In genomic region chr16:11049396-11050059, GRCh38 we compare ENCODE assay signal across 14 cellular contexts.
A peak's percentile ranks its signal among the peaks of the same experiment; 100 is the strongest.
DNase-seq lines count a peak whose midpoint lies in the region; ATAC-seq and TF ChIP-seq lines count a peak whose summit lies in the region.
"Had no signal": no experiment of that assay in that cellular context is flagged by ENCODE, and none has a peak within 500 bp of the region (broad histone marks: within the 10 kb centered on the region; RNA-seq: fewer than 3 reads in every experiment).

No MANE protein-coding gene starts in this region.

- no peak overlapping the region for H3K4me3 ChIP-seq in PC-3 (ENCODE audit: low read length)

- no peaks in the 10 kb centered on the region for H3K9me3 ChIP-seq in PC-3 (ENCODE audit: low read length)

- peak overlapping the region in 1 of 2 donors; percentile 59 for H3K4me3 Mint-ChIP-seq in stimulated activated naive B cell treated with anti-CD40 and anti-IgM and Interleukin-4, amounts not matched to agents 10 μg/mL and 1 μg/mL and 100 μg/mL, for 72 hours
- H3K4me3 Mint-ChIP-seq: activated CD4-positive, alpha-beta T cell treated with anti-CD3 and anti-CD28 coated beads for 36 hours; activated naive CD4-positive, alpha-beta T cell treated with anti-CD3 and anti-CD28 coated beads, Interleukin-2, amount 50 U/mL, for 24 hours; central memory CD8-positive, alpha-beta T cell had no signal

- CTCF ChIA-PET in PC-3 (lab: Charles Lee) = no interaction called here

- H3K79me2 ChIP-seq in PC-3 (ENCODE audit: low read length) = no peaks in the 10 kb centered on the region

- BruUV-seq in PC-3 (replicated peaks; lab: Mats Ljungman, UMichigan) = no TSS peak

- H3K4me1 Mint-ChIP-seq in stimulated activated naive B cell treated with anti-CD40 and anti-IgM and Interleukin-4, amounts not matched to agents 10 μg/mL and 1 μg/mL and 100 μg/mL, for 72 hours = peaks cover 48 to 70% of the 10 kb centered on the region in 2 donors

- intact Hi-C loops in PC-3 (cut with micrococcal nuclease) = no loop called here

- DNase-seq in activated effector memory CD4-positive, alpha-beta T cell treated with anti-CD3 and anti-CD28 coated beads, Interleukin-2, amount 50 U/mL, for 16 hours = peak; percentile 22
- no peak for DNase-seq in activated effector memory CD4-positive, alpha-beta T cell treated with Interleukin-2 at 50 U/mL for 16 hours
- peak; percentile 66 for DNase-seq in PC-3
- DNase-seq in hepatic stellate cell (ENCODE audit: low spot score) = peak; percentile 17
- DNase-seq in stimulated activated naive B cell treated with anti-CD40 and anti-IgM and Interleukin-4, amounts not matched to agents 10 μg/mL and 1 μg/mL and 100 μg/mL, for 72 hours = no peak
- DNase-seq in GF-D8 (lab: John Stamatoyannopoulos, UW) = no peak
- DNase-seq: activated CD4-positive, alpha-beta T cell treated with anti-CD3 and anti-CD28 coated beads for 36 hours; hypothalamus; SW 1271 had no signal

- H3K36me3 ChIP-seq in PC-3 (ENCODE audit: low read depth, low read length) = no peaks in the 10 kb centered on the region

- H3K9me3 Mint-ChIP-seq in stimulated activated naive B cell treated with anti-CD40 and anti-IgM and Interleukin-4, amounts not matched to agents 10 μg/mL and 1 μg/mL and 100 μg/mL, for 72 hours = no peaks in the 10 kb centered on the region
- H3K9me3 Mint-ChIP-seq: activated naive CD4-positive, alpha-beta T cell treated with anti-CD3 and anti-CD28 coated beads, Interleukin-2, amount 50 U/mL, for 24 hours; central memory CD8-positive, alpha-beta T cell had no signal

- no peaks in the 10 kb centered on the region for H3K27me3 ChIP-seq in PC-3 (ENCODE audit: low read length)

- peak; percentile 67 for ATAC-seq in PC-3
- ATAC-seq in stimulated activated naive B cell treated with anti-CD40 and anti-IgM and Interleukin-4, amounts not matched to agents 10 μg/mL and 1 μg/mL and 100 μg/mL, for 72 hours (replicated peaks) = peak; percentile 21 to 38
- ATAC-seq in HG02678 (IDR thresholded peaks at IDR 0.05; ENCODE audit: unreplicated experiment) = no peak
- no peak for ATAC-seq in HG03460 (IDR thresholded peaks at IDR 0.05; ENCODE audit: unreplicated experiment)
- ATAC-seq: activated CD4-positive, alpha-beta T cell treated with anti-CD3 and anti-CD28 coated beads for 36 hours had no signal

- no peaks in the 10 kb centered on the region for H4K20me1 ChIP-seq in PC-3 (ENCODE audit: low read length)

- H3K36me3 Mint-ChIP-seq in stimulated activated naive B cell treated with anti-CD40 and anti-IgM and Interleukin-4, amounts not matched to agents 10 μg/mL and 1 μg/mL and 100 μg/mL, for 72 hours = peaks cover 59 to 82% of the 10 kb centered on the region in 2 donors

- H3K27ac ChIP-seq in PC-3 (ENCODE audit: low read length) = no peak overlapping the region
- H3K27ac ChIP-seq: HL-60 had no signal

- no peak overlapping the region for H3K9ac ChIP-seq in PC-3 (ENCODE audit: low read length)

- peak overlapping the region; percentile 93 for H3K27ac Mint-ChIP-seq in stimulated activated naive B cell treated with anti-CD40 and anti-IgM and Interleukin-4, amounts not matched to agents 10 μg/mL and 1 μg/mL and 100 μg/mL, for 72 hours
- H3K27ac Mint-ChIP-seq: activated naive CD4-positive, alpha-beta T cell treated with anti-CD3 and anti-CD28 coated beads, Interleukin-2, amount 50 U/mL, for 24 hours had no signal

- peaks cover 8% of the 10 kb centered on the region for H3K4me1 ChIP-seq in PC-3 (ENCODE audit: insufficient read depth, low read length)

- no peaks in the 10 kb centered on the region for H3K9me2 ChIP-seq in PC-3 (replicated peaks; ENCODE audit: low read length)

- no peaks in the 10 kb centered on the region for H3F3A ChIP-seq in PC-3 (ENCODE audit: low read length, unreplicated experiment)

- no peak overlapping the region for H2AFZ ChIP-seq in PC-3 (ENCODE audit: low read length)

- no peaks in the 10 kb centered on the region for H3K27me3 Mint-ChIP-seq in stimulated activated naive B cell treated with anti-CD40 and anti-IgM and Interleukin-4, amounts not matched to agents 10 μg/mL and 1 μg/mL and 100 μg/mL, for 72 hours
- H3K27me3 Mint-ChIP-seq: activated CD4-positive, alpha-beta T cell treated with anti-CD3 and anti-CD28 coated beads for 36 hours; activated naive CD4-positive, alpha-beta T cell treated with anti-CD3 and anti-CD28 coated beads, Interleukin-2, amount 50 U/mL, for 24 hours; central memory CD8-positive, alpha-beta T cell had no signal

- H3K4me2 ChIP-seq in PC-3 (ENCODE audit: low read length) = peak overlapping the region; percentile 26; the same call in 1 of the 2 replicates

- POLR2A ChIA-PET in PC-3 (lab: Charles Lee; ENCODE audit: unreplicated experiment) = interaction anchor here (0.6 kb wide), 1 partner anchor 21 kb away, joined by 3 read pairs; no protein-coding TSS in a partner anchor

- TF ChIP-seq CTCF in PC-3 (conservative IDR thresholded peaks at IDR 0.05; ENCODE audit: low read depth, low read length) = no peak

Comparison
In these comparisons a context has a peak if more than half of its experiments do, and no peak if none do; other contexts are left out.
1. DNase-seq: peak in activated effector memory CD4-positive, alpha-beta T cell treated with anti-CD3 and anti-CD28 coated beads, Interleukin-2, amount 50 U/mL, for 16 hours (single experiment), PC-3 (single experiment) and hepatic stellate cell (single experiment); none in activated effector memory CD4-positive, alpha-beta T cell treated with Interleukin-2 at 50 U/mL for 16 hours (single experiment), stimulated activated naive B cell treated with anti-CD40 and anti-IgM and Interleukin-4, amounts not matched to agents 10 μg/mL and 1 μg/mL and 100 μg/mL, for 72 hours (single experiment) and GF-D8 (single experiment).
2. ATAC-seq: peak in PC-3 (single experiment) and stimulated activated naive B cell treated with anti-CD40 and anti-IgM and Interleukin-4, amounts not matched to agents 10 μg/mL and 1 μg/mL and 100 μg/mL, for 72 hours (2 of 2); none in HG02678 (single experiment) and HG03460 (single experiment).